14 cellular contexts compared by ENCODE assay signal in genomic region chr3:137770821-137771399, GRCh38. TPM values are rescaled to one million over a fixed set of nuclear protein-coding genes. Genes with fewer than 3 reads are reported as not detected.
DNase-seq lines count a peak whose midpoint lies in the region; ATAC-seq, FAIRE-seq and TF ChIP-seq lines count a peak whose summit lies in the region.
"Had no signal": no experiment of that assay in that cellular context is flagged by ENCODE, and none has a peak within 500 bp of the region (broad histone marks: within the 10 kb centered on the region; RNA-seq: fewer than 3 reads in every experiment).

No MANE protein-coding gene starts in this region.

- H3K36me3 ChIP-seq in HEK293 (ENCODE audit: control insufficient read depth in 2 of 2, insufficient read depth in 1 of 2, low read length in 2 of 2) (no peaks in the 10 kb centered on the region), pancreas (no peaks in the 10 kb centered on the region)
- H3K36me3 ChIP-seq: MG63 had no signal

- TF ChIP-seq CTCF in HEK293 (tag by site-specific recombination; IDR thresholded peaks at IDR 0.05) (no peak), foreskin keratinocyte (conservative IDR thresholded peaks at IDR 0.05) (no peak), pancreas (IDR thresholded peaks at IDR 0.05) (no peak)

- 0 to 1% methylated on average over 46 of the region's 46 CpGs for WGBS in pancreas, 2 donors

- DNase-seq in D341Med (ENCODE audit: low spot score) = peak; percentile 70
- no peak for DNase-seq in foreskin keratinocyte
- DNase-seq in pancreas = peak in 2 of 6 donors; percentile 67 to 70
- no peak for DNase-seq in iPS-NIHi11 (ENCODE audit: low spot score)
- DNase-seq in NCI-H2081 treated with DMSO at 0.1 percent for 48 hours (lab: John Stamatoyannopoulos, UW) = no peak
- DNase-seq: MG63, OCI-M1 had no signal

- no peak for FAIRE-seq in pancreas (lab: Jason Lieb, UNC)

- H3K4me1 ChIP-seq in HEK293 (ENCODE audit: control insufficient read depth, insufficient read depth, low read length) = no peaks in the 10 kb centered on the region
- H3K4me1 ChIP-seq in foreskin keratinocyte = no peaks in the 10 kb centered on the region
- H3K4me1 ChIP-seq in pancreas = peaks cover 7 to 13% (median 10%) of the 10 kb centered on the region in 3 donors

- ATAC-seq in foreskin keratinocyte (peak; percentile 11), pancreas (peak; percentile 24 to 67 (median 48)), GM18511 (IDR thresholded peaks at IDR 0.05; ENCODE audit: unreplicated experiment) (no peak), GM21529 (IDR thresholded peaks at IDR 0.05; ENCODE audit: unreplicated experiment) (no peak)

- intact Hi-C loops in pancreas (cut with DNase I) = no loop called here

- H3K27ac ChIP-seq in HEK293 (ENCODE audit: extremely low read depth, low read depth, low read length) (no peak overlapping the region), foreskin keratinocyte (no peak overlapping the region), pancreas (no peak overlapping the region)
- H3K27ac ChIP-seq: skin epidermis had no signal

- H3K4me3 ChIP-seq in HEK293 (ENCODE audit: low read depth, low read length) = peak overlapping the region; percentile 32
- peak overlapping the region in 2 of 4 donors; percentile 19 to 40 for H3K4me3 ChIP-seq in pancreas
- H3K4me3 ChIP-seq: MG63, skin epidermis had no signal

- H3K27me3 ChIP-seq in foreskin keratinocyte = peaks cover 95% of the 10 kb centered on the region
- peaks cover 2 to 66% (median 21%) of the 10 kb centered on the region in 4 donors for H3K27me3 ChIP-seq in pancreas

- no peaks in the 10 kb centered on the region for H3K9me3 ChIP-seq in HEK293 (ENCODE audit: control insufficient read depth, insufficient read depth, low read depth, low read length)
- no peaks in the 10 kb centered on the region for H3K9me3 ChIP-seq in pancreas
- H3K9me3 ChIP-seq: MG63 had no signal

- CTCF ChIA-PET in HEK293 (lab: Yijun Ruan, JAX) = no interaction called here

- POLR2A ChIA-PET in HEK293 (lab: Yijun Ruan, JAX) = no interaction called here

TF ChIP-seq in HEK293, 187 proteins besides CTCF, POLR2A, EP300 and RAD21 (continues in another document):
- TF ChIP-seq ZNF518A (tag by site-specific recombination; conservative IDR thresholded peaks at IDR 0.05; ENCODE audit: low read depth) = no peak
- TF ChIP-seq ZNF76 (tag by site-specific recombination; IDR thresholded peaks at IDR 0.05; ENCODE audit: borderline replicate concordance, low read depth) = no peak
- TF ChIP-seq ZNF791 (tag by site-specific recombination; IDR thresholded peaks at IDR 0.05) = no peak
- TF ChIP-seq KLF7 (tag by site-specific recombination; IDR thresholded peaks at IDR 0.05; ENCODE audit: borderline replicate concordance) = no peak
- no peak for TF ChIP-seq ZNF792 (tag by site-specific recombination; IDR thresholded peaks at IDR 0.05)
- TF ChIP-seq YY2 (tag by site-specific recombination; IDR thresholded peaks at IDR 0.05) = no peak
- TF ChIP-seq ZIC2 (tag by site-specific recombination; IDR thresholded peaks at IDR 0.05) = peak; percentile 89
- TF ChIP-seq ZNF501 (tag by site-specific recombination; IDR thresholded peaks at IDR 0.05) = no peak
- no peak for TF ChIP-seq ZNF362 (tag by site-specific recombination; IDR thresholded peaks at IDR 0.05)
- TF ChIP-seq WT1 (tag by site-specific recombination; IDR thresholded peaks at IDR 0.05) = peak; percentile 60; the same call in 1 of the 2 replicates
- no peak for TF ChIP-seq ZNF830 (tag by site-specific recombination; IDR thresholded peaks at IDR 0.05; ENCODE audit: low read depth)
- TF ChIP-seq ZNF645 (tag by site-specific recombination; IDR thresholded peaks at IDR 0.05) = no peak
- no peak for TF ChIP-seq ZSCAN5A (tag by site-specific recombination; IDR thresholded peaks at IDR 0.05)
- TF ChIP-seq ZNF391 (tag by site-specific recombination; IDR thresholded peaks at IDR 0.05; ENCODE audit: borderline replicate concordance, low read depth) = no peak
- TF ChIP-seq ZNF266 (tag by site-specific recombination; IDR thresholded peaks at IDR 0.05; ENCODE audit: low read depth) = no peak
- no peak for TF ChIP-seq ZSCAN30 (tag by site-specific recombination; IDR thresholded peaks at IDR 0.05)
- TF ChIP-seq ZNF513 (tag by site-specific recombination; IDR thresholded peaks at IDR 0.05) = no peak
- peak; percentile 32; the same call in 1 of the 2 replicates for TF ChIP-seq SP7 (tag by site-specific recombination; IDR thresholded peaks at IDR 0.05)

RNA-seq across cellular contexts. Expression of gene SOX14, which starts 6.8 kb away (rescaled TPM):
- total RNA-seq in foreskin keratinocyte (not detected in 2 replicates), pancreas (not detected)
- polyA plus RNA-seq in foreskin keratinocyte (not detected in 2 replicates), pancreas (not detected)
- total RNA-seq: activated naive CD4-positive, alpha-beta T cell treated with anti-CD3 and anti-CD28 coated beads, Interleukin-2, amount 50 U/mL, for 72 hours; epithelial cell of proximal tubule; liver had no signal
- polyA plus RNA-seq: liver had no signal

Comparison
In these comparisons a context has a peak if more than half of its experiments do, and no peak if none do; other contexts are left out.
1. ATAC-seq: peak in foreskin keratinocyte (single experiment) and pancreas (4 of 4); none in GM18511 (single experiment) and GM21529 (single experiment).